In the genomic region with DNA sequence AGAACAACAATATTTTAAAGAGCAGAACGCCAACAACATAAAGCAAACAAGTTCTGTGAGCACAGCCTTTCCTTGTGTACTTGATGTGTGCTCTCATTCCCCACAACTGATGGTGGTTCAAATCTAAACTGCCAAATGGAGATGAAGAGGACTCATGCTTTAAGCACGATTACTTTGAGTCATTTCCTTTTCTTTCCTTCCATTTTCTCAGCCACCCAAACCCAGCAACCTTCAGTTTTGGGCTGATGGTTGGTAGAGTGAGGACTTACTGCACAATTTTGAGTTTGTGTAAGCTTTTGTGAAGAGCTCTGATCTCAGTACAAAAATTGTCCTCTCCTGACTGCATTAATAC, we compare ENCODE assay signal across 8 cellular contexts. TPM values are rescaled to one million over a fixed set of nuclear protein-coding genes. Genes with fewer than 3 reads are reported as not detected.
DNase-seq lines count a peak whose midpoint lies in the region; FAIRE-seq and TF ChIP-seq lines count a peak whose summit lies in the region.

No MANE protein-coding gene starts in this region.

- peak overlapping the region; percentile 74 for H3K9ac ChIP-seq in keratinocyte (ENCODE audit: control insufficient read depth, extremely low read depth, insufficient read depth, low read length)
- H3K9ac ChIP-seq in kidney (ENCODE audit: low read length in 2 of 2) = peak overlapping the region in 1 of 2 donors; percentile 75

- FAIRE-seq in keratinocyte (lab: Jason Lieb, UNC) = peak; percentile 93
- FAIRE-seq in kidney (lab: Jason Lieb, UNC) = no peak

- TF ChIP-seq CTCF in AG10803 (conservative IDR thresholded peaks at IDR 0.05; ENCODE audit: low read length) (no peak), keratinocyte (optimal IDR thresholded peaks at IDR 0.05 in 1 of 3, IDR thresholded peaks at IDR 0.05 in 1 of 3, conservative IDR thresholded peaks at IDR 0.05 in 1 of 3; ENCODE audit: extremely low read depth in 1 of 3, insufficient read depth in 2 of 3, low read length in 3 of 3) (no peak), kidney (IDR thresholded peaks at IDR 0.05; ENCODE audit: borderline replicate concordance, extremely low read depth, insufficient read depth) (no peak)

- no peaks in the 10 kb centered on the region for H3K9me1 ChIP-seq in keratinocyte (ENCODE audit: control insufficient read depth, extremely low read depth, insufficient read depth, low read length)

- peaks cover 60% of the 10 kb centered on the region for H3K79me2 ChIP-seq in keratinocyte (ENCODE audit: control insufficient read depth, insufficient read depth, low read length)

- H3K27me3 ChIP-seq in HAP-1 (ENCODE audit: low read depth) (no peaks in the 10 kb centered on the region), keratinocyte (ENCODE audit: control insufficient read depth, extremely low read depth, insufficient read depth, low read length) (no peaks in the 10 kb centered on the region)

- intact Hi-C loops in kidney (cut with DNase I) = no loop called here

- H3K4me1 ChIP-seq in HAP-1 (peaks cover 28% of the 10 kb centered on the region), keratinocyte (ENCODE audit: control insufficient read depth, extremely low read depth, insufficient read depth, low read length) (peaks cover 28% of the 10 kb centered on the region), kidney (ENCODE audit: control insufficient read depth in 1 of 2, insufficient read depth in 1 of 2, low read depth in 1 of 2, low read length in 2 of 2) (peaks cover 0 to 18% of the 10 kb centered on the region in 2 donors)

- DNase-seq in AG10803 (ENCODE audit: low read depth) (peak; percentile 78), HAP-1 (ENCODE audit: low spot score in 2 of 2) (no peak), keratinocyte (ENCODE audit: low read depth, low spot score) (no peak), GOT3 (lab: John Stamatoyannopoulos, UW) (no peak), inferior parietal cortex (ENCODE audit: extremely low spot score) (no peak), kidney (no peak), CD1c-positive myeloid dendritic cell (ENCODE audit: extremely low spot score) (no peak)
- DNase-seq in activated T-cell treated with anti-CD3 and anti-CD28 coated beads, Interleukin-2, amount 50 U/mL, for 48 hours = peak; percentile 46 to 48

- in situ Hi-C loops in HAP-1 (cut with MboI; ENCODE audit: low sequenced_read_pairs) = no loop called here

- H3K4me3 ChIP-seq in AG10803 (ENCODE audit: low read length) = peak overlapping the region; percentile 72
- peak overlapping the region; percentile 68 for H3K4me3 ChIP-seq in HAP-1
- peak overlapping the region in 2 of 3 experiments; percentile 67 to 86 for H3K4me3 ChIP-seq in keratinocyte (ENCODE audit: control insufficient read depth in 2 of 3, extremely low read depth in 1 of 3, insufficient read depth in 2 of 3, low read depth in 1 of 3, low read length in 3 of 3)
- no peak overlapping the region for H3K4me3 ChIP-seq in kidney (ENCODE audit: low read length in 2 of 2)

- H3K27ac ChIP-seq in keratinocyte (ENCODE audit: control insufficient read depth, insufficient read depth, low read length) = peak overlapping the region; percentile 78
- no peak overlapping the region for H3K27ac ChIP-seq in kidney (ENCODE audit: low read depth in 2 of 2, low read length in 2 of 2)

- H3K36me3 ChIP-seq in HAP-1 (replicated peaks) (no peaks in the 10 kb centered on the region; the same call in none of the 2 replicates), keratinocyte (ENCODE audit: control insufficient read depth in 2 of 2, extremely low read depth in 1 of 2, insufficient read depth in 2 of 2, low read length in 2 of 2) (no peaks in the 10 kb centered on the region), kidney (ENCODE audit: control insufficient read depth in 1 of 2, insufficient read depth in 2 of 2, low read length in 2 of 2) (no peaks in the 10 kb centered on the region)

- dilution Hi-C loops in keratinocyte (cut with MboI; ENCODE audit: extremely low pct_ligation_motif_present, low sequenced_read_pairs) = no loop called here

- peak overlapping the region; percentile 82 for H3K4me2 ChIP-seq in keratinocyte (ENCODE audit: control insufficient read depth, extremely low read depth, insufficient read depth, low read depth, low read length)

- peak overlapping the region; percentile 50 for H2AFZ ChIP-seq in keratinocyte (ENCODE audit: control insufficient read depth, low read length)

- H4K20me1 ChIP-seq in keratinocyte (ENCODE audit: control insufficient read depth, extremely low read depth, insufficient read depth, low read length) = no peaks in the 10 kb centered on the region

- H3K9me3 ChIP-seq in HAP-1 (no peaks in the 10 kb centered on the region), keratinocyte (ENCODE audit: control insufficient read depth, low read depth, low read length) (no peaks in the 10 kb centered on the region), kidney (ENCODE audit: control insufficient read depth in 1 of 2, low read length in 2 of 2) (no peaks in the 10 kb centered on the region)

RNA-seq across cellular contexts. Expression of gene NSD2, which starts 1.7 kb away (rescaled TPM):
- 4.2 to 25.9 TPM (median 22.6 TPM) in 3 replicates for polyA plus RNA-seq in keratinocyte
- 7.7 TPM for polyA plus RNA-seq in keratinocyte (2011; ENCODE audit: low read depth)
- 8.3 and 11.0 TPM in 2 replicates for polyA plus RNA-seq in keratinocyte (2011; cell fraction: cytosol; rRNA removed)
- 17.0 and 17.9 TPM in 2 replicates for polyA plus RNA-seq in keratinocyte (2011; cell fraction: nucleus; rRNA removed)
- polyA plus RNA-seq in keratinocyte (2012; ENCODE audit: low replicate concordance) = 6.0 and 27.5 TPM in 2 replicates
- 14.8 to 64.9 TPM (median 37.3 TPM) in 3 replicates for polyA minus RNA-seq in keratinocyte
- polyA minus RNA-seq in keratinocyte (2011; cell fraction: cytosol; rRNA and poly(A)+ RNA removed) = 13.6 TPM
- 10.3 and 16.2 TPM in 2 replicates for polyA minus RNA-seq in keratinocyte (2011; cell fraction: nucleus; rRNA and poly(A)+ RNA removed)
- 51.2 TPM for total RNA-seq in kidney
- 5.5 TPM for polyA plus RNA-seq in kidney (ENCODE audit: insufficient read depth, low read depth, low replicate concordance)

RNA-seq across cellular contexts. Expression of gene LETM1, which starts 16.9 kb away (rescaled TPM):
- polyA plus RNA-seq in keratinocyte (23.4 to 37.7 TPM (median 25.6 TPM) in 3 replicates), kidney (ENCODE audit: insufficient read depth, low read depth, low replicate concordance) (20.0 TPM)
- 25.1 TPM for polyA plus RNA-seq in keratinocyte (2011; ENCODE audit: low read depth)
- 17.1 and 24.3 TPM in 2 replicates for polyA plus RNA-seq in keratinocyte (2011; cell fraction: cytosol; rRNA removed)
- polyA plus RNA-seq in keratinocyte (2011; cell fraction: nucleus; rRNA removed) = 88.6 TPM in 2 replicates
- polyA plus RNA-seq in keratinocyte (2012; ENCODE audit: low replicate concordance) = 27.2 and 50.9 TPM in 2 replicates
- polyA minus RNA-seq in keratinocyte = 50.8 to 82.7 TPM (median 68.3 TPM) in 3 replicates
- 134 TPM for polyA minus RNA-seq in keratinocyte (2011; cell fraction: cytosol; rRNA and poly(A)+ RNA removed)
- 103 and 113 TPM in 2 replicates for polyA minus RNA-seq in keratinocyte (2011; cell fraction: nucleus; rRNA and poly(A)+ RNA removed)
- total RNA-seq in kidney = 46.4 TPM

Comparison
In these comparisons a context has a peak if more than half of its experiments do, and no peak if none do; other contexts are left out.
1. DNase-seq: peak in AG10803 (single experiment) and activated T-cell treated with anti-CD3 and anti-CD28 coated beads, Interleukin-2, amount 50 U/mL, for 48 hours (2 of 2); none in HAP-1 (0 of 2), keratinocyte (single experiment), GOT3 (single experiment), inferior parietal cortex (single experiment), kidney (single experiment) and CD1c-positive myeloid dendritic cell (single experiment).
2. H3K4me3 ChIP-seq: peak in AG10803 (single experiment), HAP-1 (single experiment) and keratinocyte (2 of 3); none in kidney (0 of 2).